ENCODE assay signal across 39 cellular contexts in the genomic region with DNA sequence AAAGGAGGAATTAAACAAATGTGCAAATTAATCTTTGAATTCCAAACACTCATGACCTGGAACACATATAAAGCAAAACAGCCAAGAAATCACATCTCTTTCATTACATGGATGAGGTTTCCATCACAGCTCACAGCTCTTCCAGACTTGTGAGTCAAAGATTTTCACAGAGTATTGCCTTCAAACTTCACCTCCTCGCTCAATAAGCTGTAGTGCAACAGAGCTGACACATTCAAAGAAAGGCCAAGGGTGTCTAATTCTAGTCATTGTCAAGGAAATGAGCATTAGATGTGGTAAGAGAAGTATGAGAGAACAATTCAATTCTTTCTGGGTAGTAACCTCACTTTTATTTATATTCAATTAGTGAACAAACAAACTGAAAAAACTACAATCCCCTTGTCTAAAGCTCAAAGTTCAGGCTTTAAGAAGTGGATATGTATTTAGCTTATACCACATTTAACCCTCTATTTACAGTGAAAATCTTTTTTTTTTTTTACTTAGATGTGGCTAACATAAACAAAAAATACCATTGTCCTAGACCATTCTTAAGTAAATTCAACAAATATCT. TPM values are rescaled to one million over a fixed set of nuclear protein-coding genes. Genes with fewer than 3 reads are reported as not detected.
"Had no signal": no experiment of that assay in that cellular context is flagged by ENCODE, and none has a peak within 500 bp of the region (broad histone marks: within the 10 kb centered on the region; RNA-seq: fewer than 3 reads in every experiment).

No MANE protein-coding gene starts in this region.

- H3K4me3 Mint-ChIP-seq: activated CD4-positive, alpha-beta memory T cell treated with anti-CD3 and anti-CD28 coated beads for 36 hours; activated CD4-positive, alpha-beta T cell treated with anti-CD3 and anti-CD28 coated beads for 36 hours; activated CD4-positive, alpha-beta T cell treated with anti-CD3 and anti-CD28 coated beads, Interleukin-2, amount 10 ng/mL, durations not matched to agents 24 days and 14 days; activated CD8-positive, alpha-beta memory T cell treated with anti-CD3 and anti-CD28 coated beads, Interleukin-2, amount 10 ng/mL, durations not matched to agents 7 days and 5 days; activated CD8-positive, alpha-beta T cell treated with anti-CD3 and anti-CD28 coated beads, Interleukin-2, amount 10 ng/mL, durations not matched to agents 7 days and 5 days; activated naive CD4-positive, alpha-beta T cell treated with anti-CD3 and anti-CD28 coated beads for 36 hours; activated naive CD4-positive, alpha-beta T cell treated with anti-CD3 and anti-CD28 coated beads, Interleukin-2, amount 50 U/mL, for 24 hours; activated naive CD8-positive, alpha-beta T cell treated with anti-CD3 and anti-CD28 coated beads for 36 hours; activated naive CD8-positive, alpha-beta T cell treated with anti-CD3 and anti-CD28 coated beads, Interleukin-2, amount 50 U/mL, for 24 hours; activated T-helper 1 cell treated with anti-CD3 and anti-CD28 coated beads, Interleukin-12 subunit alpha, Interleukin-12 subunit beta, Interleukin-2, Interleukin-4 antibody, amounts not matched to agents 30 ng/mL and 10 ng/mL and 1 ng/mL, durations not matched to agents 14 hours and 24 hours and 36 hours; effector memory CD8-positive, alpha-beta T cell; T-helper 17 cell; T-helper 2 cell treated with Interferon-gamma antibody and Interleukin-4, amounts not matched to agents 5 μg/mL and 100 μg/mL, for 36 hours had no signal

- H3K36me3 ChIP-seq: adrenal gland, esophagus muscularis mucosa, gastrocnemius medialis, WERI-Rb-1 had no signal

- DNase-seq: activated CD4-positive, alpha-beta memory T cell treated with anti-CD3 and anti-CD28 coated beads for 36 hours; activated CD4-positive, alpha-beta T cell treated with anti-CD3 and anti-CD28 coated beads for 36 hours; activated CD4-positive, alpha-beta T cell treated with anti-CD3 and anti-CD28 coated beads, Interleukin-2, amount 10 ng/mL, durations not matched to agents 24 days and 14 days; activated CD4-positive, CD25-positive, alpha-beta regulatory T cell; activated CD4-positive, CD25-positive, alpha-beta regulatory T cell treated with anti-CD3 and anti-CD28 coated beads, Interleukin-2, amount 50 U/mL, for 72 hours; activated CD8-positive, alpha-beta memory T cell treated with anti-CD3 and anti-CD28 coated beads, Interleukin-2, amount 10 ng/mL, durations not matched to agents 7 days and 5 days; activated CD8-positive, alpha-beta memory T cell treated with anti-CD3 and anti-CD28 coated beads, Interleukin-2, amount 50 U/mL, for 4 hours; activated CD8-positive, alpha-beta T cell treated with anti-CD3 and anti-CD28 coated beads, Interleukin-2, amount 10 ng/mL, durations not matched to agents 7 days and 5 days; activated effector memory CD4-positive, alpha-beta T cell treated with anti-CD3 and anti-CD28 coated beads, Interleukin-2, amount 50 U/mL, for 16 hours; activated naive CD4-positive, alpha-beta T cell treated with anti-CD3 and anti-CD28 coated beads for 36 hours; activated naive CD8-positive, alpha-beta T cell treated with anti-CD3 and anti-CD28 coated beads for 36 hours; activated naive CD8-positive, alpha-beta T cell treated with anti-CD3 and anti-CD28 coated beads, Interleukin-2, amount 50 U/mL, for 24 hours; activated T-cell treated with anti-CD3 and anti-CD28 coated beads, Interleukin-2, amount 50 U/mL, for 1 hour; activated T-cell treated with anti-CD3 and anti-CD28 coated beads, Interleukin-2, amount 50 U/mL, for 48 hours; adrenal gland; amygdala; aorta; body of pancreas; caudate nucleus; cortex of kidney; dermis blood vessel endothelial cell; effector CD4-positive, alpha-beta T cell; effector memory CD8-positive, alpha-beta T cell; erythroblast; foreskin keratinocyte; gastrocnemius medialis; glutamatergic neuron; T-helper 1 cell; T-helper 17 cell; T1000; WERI-Rb-1 had no signal

- H3K36me3 Mint-ChIP-seq: activated CD4-positive, alpha-beta memory T cell treated with anti-CD3 and anti-CD28 coated beads for 36 hours; activated CD8-positive, alpha-beta memory T cell treated with anti-CD3 and anti-CD28 coated beads, Interleukin-2, amount 10 ng/mL, durations not matched to agents 7 days and 5 days; activated naive CD4-positive, alpha-beta T cell treated with anti-CD3 and anti-CD28 coated beads, Interleukin-2, amount 50 U/mL, for 24 hours; activated naive CD8-positive, alpha-beta T cell treated with anti-CD3 and anti-CD28 coated beads for 36 hours had no signal

- H3K9me3 ChIP-seq: adrenal gland, body of pancreas, esophagus muscularis mucosa, gastrocnemius medialis had no signal

- H3K27ac ChIP-seq: adrenal gland, body of pancreas, esophagus muscularis mucosa, foreskin keratinocyte, gastrocnemius medialis, WERI-Rb-1 had no signal

- H3K4me1 ChIP-seq: adrenal gland, body of pancreas, esophagus muscularis mucosa, foreskin keratinocyte, gastrocnemius medialis had no signal

- H3K27me3 ChIP-seq: adrenal gland, body of pancreas, esophagus muscularis mucosa, foreskin keratinocyte, gastrocnemius medialis had no signal

- H3K9me3 Mint-ChIP-seq: activated CD4-positive, alpha-beta memory T cell treated with anti-CD3 and anti-CD28 coated beads for 36 hours; activated CD4-positive, alpha-beta T cell treated with anti-CD3 and anti-CD28 coated beads, Interleukin-2, amount 10 ng/mL, durations not matched to agents 24 days and 14 days; activated naive CD4-positive, alpha-beta T cell treated with anti-CD3 and anti-CD28 coated beads for 36 hours; activated naive CD8-positive, alpha-beta T cell treated with anti-CD3 and anti-CD28 coated beads for 36 hours; activated T-helper 1 cell treated with anti-CD3 and anti-CD28 coated beads, Interleukin-12 subunit alpha, Interleukin-12 subunit beta, Interleukin-2, Interleukin-4 antibody, amounts not matched to agents 30 ng/mL and 10 ng/mL and 1 ng/mL, durations not matched to agents 14 hours and 24 hours and 36 hours; activated T-helper 2 cell treated with anti-CD3 and anti-CD28 coated beads, Interferon-gamma antibody, Interleukin-2, Interleukin-4, amounts not matched to agents 10 μg/mL and 5 μg/mL and 100 μg/mL, durations not matched to agents 14 hours and 24 hours and 36 hours; T-helper 2 cell treated with Interferon-gamma antibody and Interleukin-4, amounts not matched to agents 5 μg/mL and 100 μg/mL, for 36 hours had no signal

- H3K4me3 ChIP-seq: adrenal gland, body of pancreas, esophagus muscularis mucosa, gastrocnemius medialis had no signal

- H3K27me3 Mint-ChIP-seq: activated CD4-positive, alpha-beta memory T cell treated with anti-CD3 and anti-CD28 coated beads for 36 hours; activated CD4-positive, alpha-beta T cell treated with anti-CD3 and anti-CD28 coated beads for 36 hours; activated CD4-positive, alpha-beta T cell treated with anti-CD3 and anti-CD28 coated beads, Interleukin-2, amount 10 ng/mL, durations not matched to agents 24 days and 14 days; activated CD8-positive, alpha-beta memory T cell treated with anti-CD3 and anti-CD28 coated beads, Interleukin-2, amount 10 ng/mL, durations not matched to agents 7 days and 5 days; activated naive CD8-positive, alpha-beta T cell treated with anti-CD3 and anti-CD28 coated beads for 36 hours; effector memory CD8-positive, alpha-beta T cell; T-helper 17 cell had no signal

- H3K27ac Mint-ChIP-seq: activated CD4-positive, alpha-beta memory T cell treated with anti-CD3 and anti-CD28 coated beads for 36 hours; activated CD4-positive, alpha-beta T cell treated with anti-CD3 and anti-CD28 coated beads for 36 hours; activated CD4-positive, alpha-beta T cell treated with anti-CD3 and anti-CD28 coated beads, Interleukin-2, amount 10 ng/mL, durations not matched to agents 24 days and 14 days; activated CD8-positive, alpha-beta memory T cell treated with anti-CD3 and anti-CD28 coated beads, Interleukin-2, amount 10 ng/mL, durations not matched to agents 7 days and 5 days; activated CD8-positive, alpha-beta T cell treated with anti-CD3 and anti-CD28 coated beads, Interleukin-2, amount 10 ng/mL, durations not matched to agents 7 days and 5 days; activated naive CD4-positive, alpha-beta T cell treated with anti-CD3 and anti-CD28 coated beads for 36 hours; activated naive CD4-positive, alpha-beta T cell treated with anti-CD3 and anti-CD28 coated beads, Interleukin-2, amount 50 U/mL, for 24 hours; activated naive CD8-positive, alpha-beta T cell treated with anti-CD3 and anti-CD28 coated beads for 36 hours; activated naive CD8-positive, alpha-beta T cell treated with anti-CD3 and anti-CD28 coated beads, Interleukin-2, amount 50 U/mL, for 24 hours; activated T-helper 1 cell treated with anti-CD3 and anti-CD28 coated beads, Interleukin-12 subunit alpha, Interleukin-12 subunit beta, Interleukin-2, Interleukin-4 antibody, amounts not matched to agents 30 ng/mL and 10 ng/mL and 1 ng/mL, durations not matched to agents 14 hours and 24 hours and 36 hours; activated T-helper 2 cell treated with anti-CD3 and anti-CD28 coated beads, Interferon-gamma antibody, Interleukin-2, Interleukin-4, amounts not matched to agents 10 μg/mL and 5 μg/mL and 100 μg/mL, durations not matched to agents 14 hours and 24 hours and 36 hours; effector memory CD8-positive, alpha-beta T cell; T-helper 17 cell; T-helper 2 cell treated with Interferon-gamma antibody and Interleukin-4, amounts not matched to agents 5 μg/mL and 100 μg/mL, for 36 hours had no signal

- H3K4me1 Mint-ChIP-seq: activated CD4-positive, alpha-beta T cell treated with anti-CD3 and anti-CD28 coated beads for 36 hours; activated CD4-positive, alpha-beta T cell treated with anti-CD3 and anti-CD28 coated beads, Interleukin-2, amount 10 ng/mL, durations not matched to agents 24 days and 14 days; activated CD8-positive, alpha-beta memory T cell treated with anti-CD3 and anti-CD28 coated beads, Interleukin-2, amount 10 ng/mL, durations not matched to agents 7 days and 5 days; activated naive CD4-positive, alpha-beta T cell treated with anti-CD3 and anti-CD28 coated beads, Interleukin-2, amount 50 U/mL, for 24 hours; activated naive CD8-positive, alpha-beta T cell treated with anti-CD3 and anti-CD28 coated beads for 36 hours; activated naive CD8-positive, alpha-beta T cell treated with anti-CD3 and anti-CD28 coated beads, Interleukin-2, amount 50 U/mL, for 24 hours; T-helper 17 cell had no signal

- ATAC-seq: activated CD4-positive, alpha-beta T cell treated with anti-CD3 and anti-CD28 coated beads for 36 hours; activated CD8-positive, alpha-beta memory T cell treated with anti-CD3 and anti-CD28 coated beads, Interleukin-2, amount 10 ng/mL, durations not matched to agents 7 days and 5 days; activated CD8-positive, alpha-beta T cell treated with anti-CD3 and anti-CD28 coated beads, Interleukin-2, amount 10 ng/mL, durations not matched to agents 7 days and 5 days; activated naive CD8-positive, alpha-beta T cell treated with anti-CD3 and anti-CD28 coated beads, Interleukin-2, amount 50 U/mL, for 24 hours; body of pancreas; effector memory CD8-positive, alpha-beta T cell; foreskin keratinocyte; gastrocnemius medialis; T-helper 17 cell had no signal

- FAIRE-seq: colon had no signal

RNA-seq across cellular contexts. Expression of gene WDR72, which starts 11.9 kb away (rescaled TPM):
- total RNA-seq: activated CD4-positive, alpha-beta memory T cell treated with anti-CD3 and anti-CD28 coated beads for 36 hours; activated CD4-positive, alpha-beta T cell treated with anti-CD3 and anti-CD28 coated beads for 36 hours; activated CD4-positive, alpha-beta T cell treated with anti-CD3 and anti-CD28 coated beads, Interleukin-2, amount 10 ng/mL, durations not matched to agents 24 days and 14 days; activated CD8-positive, alpha-beta memory T cell treated with anti-CD3 and anti-CD28 coated beads for 36 hours; activated CD8-positive, alpha-beta memory T cell treated with anti-CD3 and anti-CD28 coated beads, Interleukin-2, amount 10 ng/mL, durations not matched to agents 7 days and 5 days; activated CD8-positive, alpha-beta T cell treated with anti-CD3 and anti-CD28 coated beads, Interleukin-2, amount 10 ng/mL, durations not matched to agents 7 days and 5 days; activated naive CD4-positive, alpha-beta T cell treated with anti-CD3 and anti-CD28 coated beads for 36 hours; activated naive CD8-positive, alpha-beta T cell treated with anti-CD3 and anti-CD28 coated beads for 36 hours; activated T-helper 1 cell treated with anti-CD3 and anti-CD28 coated beads, Interleukin-12 subunit alpha, Interleukin-12 subunit beta, Interleukin-2, Interleukin-4 antibody, amounts not matched to agents 30 ng/mL and 10 ng/mL and 1 ng/mL, durations not matched to agents 14 hours and 24 hours and 36 hours; activated T-helper 2 cell treated with anti-CD3 and anti-CD28 coated beads, Interferon-gamma antibody, Interleukin-2, Interleukin-4, amounts not matched to agents 10 μg/mL and 5 μg/mL and 100 μg/mL, durations not matched to agents 14 hours and 24 hours and 36 hours; chondrocyte; esophagus muscularis mucosa; foreskin keratinocyte; T-helper 17 cell had no signal
- polyA plus RNA-seq: aorta, foreskin keratinocyte had no signal
